8 cellular contexts compared by ENCODE assay signal in genomic region chr2:182650704-182651103, GRCh38.
DNase-seq lines count a peak whose midpoint lies in the region; ATAC-seq and TF ChIP-seq lines count a peak whose summit lies in the region.

No MANE protein-coding gene starts in this region.

- no peaks in the 10 kb centered on the region for H3K27me3 ChIP-seq in kidney epithelial cell (ENCODE audit: control insufficient read depth, insufficient read depth, low read length)
- no peaks in the 10 kb centered on the region for H3K27me3 ChIP-seq in aorta (ENCODE audit: control insufficient read depth in 1 of 2, insufficient read depth in 2 of 2, low read length in 1 of 2)

- H3K36me3 ChIP-seq in kidney epithelial cell (ENCODE audit: control insufficient read depth, insufficient read depth, low read length) (no peaks in the 10 kb centered on the region), aorta (ENCODE audit: control insufficient read depth in 1 of 2, insufficient read depth in 2 of 2, low read length in 1 of 2) (no peaks in the 10 kb centered on the region)

- intact Hi-C loops in Right ventricle myocardium superior (cut with DNase I), result no loop called here
- intact Hi-C loops in cardiac septum (cut with DNase I), result loop anchor here (1.0 to 10.0 kb wide), 5 partner anchors 408 to 906 kb away; partner anchors contain the start of gene PPP1R1C
- intact Hi-C loops in aorta (cut with DNase I), result no loop called here

- DNase-seq in Right ventricle myocardium superior, result no peak
- no peak for DNase-seq in cardiac septum (ENCODE audit: low spot score)
- peak; percentile 53 for DNase-seq in NCI-H2029 treated with DMSO at 0.1 percent for 48 hours (lab: John Stamatoyannopoulos, UW)
- DNase-seq in astrocyte of the cerebellum (ENCODE audit: low read depth), result peak; percentile 49
- no peak for DNase-seq in kidney epithelial cell (ENCODE audit: low read depth)
- DNase-seq in aorta, result no peak

- ATAC-seq in Right ventricle myocardium superior (ENCODE audit: poor library complexity) (peak; percentile 74), aorta (ENCODE audit: low FRiP score) (peak; percentile 60), HG02884 (IDR thresholded peaks at IDR 0.05; ENCODE audit: unreplicated experiment) (no peak), GM19397 (IDR thresholded peaks at IDR 0.05; ENCODE audit: unreplicated experiment) (no peak)

- 41 to 43% methylated on average over 4 of the region's 4 CpGs for WGBS in aorta, 2 donors

- no peak overlapping the region for H3K27ac ChIP-seq in aorta (ENCODE audit: low read depth in 1 of 2, low read length in 2 of 2)

- H3K9me3 ChIP-seq in aorta (ENCODE audit: control insufficient read depth, low read length), result no peaks in the 10 kb centered on the region

- peak; percentile 17 for TF ChIP-seq CTCF in astrocyte of the cerebellum (IDR thresholded peaks at IDR 0.05; ENCODE audit: low read depth, low read length, missing control alignments)
- TF ChIP-seq CTCF in kidney epithelial cell (IDR thresholded peaks at IDR 0.05; ENCODE audit: insufficient read depth, low read length, poor library complexity, severe bottlenecking), result peak; percentile 28

- no peaks in the 10 kb centered on the region for H3K4me1 ChIP-seq in aorta (ENCODE audit: control insufficient read depth in 1 of 2, insufficient read depth in 2 of 2, low read length in 2 of 2)

- in situ Hi-C loops in astrocyte of the cerebellum (cut with HindIII; ENCODE audit: low sequenced_read_pairs), result loop anchor here (25.0 kb wide), 1 partner anchor 463 kb away; no protein-coding TSS in a partner anchor

- no peak overlapping the region for H3K4me3 ChIP-seq in astrocyte of the cerebellum (ENCODE audit: low read depth, low read length)
- H3K4me3 ChIP-seq in kidney epithelial cell (ENCODE audit: low read depth, low read length), result no peak overlapping the region
- H3K4me3 ChIP-seq in aorta (ENCODE audit: low read length in 2 of 2), result no peak overlapping the region

Comparison
In these comparisons a context has a peak if more than half of its experiments do, and no peak if none do; other contexts are left out.
1. ATAC-seq: peak in Right ventricle myocardium superior (single experiment) and aorta (single experiment); none in HG02884 (single experiment) and GM19397 (single experiment).
2. DNase-seq: peak in NCI-H2029 treated with DMSO at 0.1 percent for 48 hours (single experiment) and astrocyte of the cerebellum (single experiment); none in Right ventricle myocardium superior (single experiment), cardiac septum (single experiment), kidney epithelial cell (single experiment) and aorta (0 of 2).